ENCODE assay signal across 1 cellular context in the genomic region with DNA sequence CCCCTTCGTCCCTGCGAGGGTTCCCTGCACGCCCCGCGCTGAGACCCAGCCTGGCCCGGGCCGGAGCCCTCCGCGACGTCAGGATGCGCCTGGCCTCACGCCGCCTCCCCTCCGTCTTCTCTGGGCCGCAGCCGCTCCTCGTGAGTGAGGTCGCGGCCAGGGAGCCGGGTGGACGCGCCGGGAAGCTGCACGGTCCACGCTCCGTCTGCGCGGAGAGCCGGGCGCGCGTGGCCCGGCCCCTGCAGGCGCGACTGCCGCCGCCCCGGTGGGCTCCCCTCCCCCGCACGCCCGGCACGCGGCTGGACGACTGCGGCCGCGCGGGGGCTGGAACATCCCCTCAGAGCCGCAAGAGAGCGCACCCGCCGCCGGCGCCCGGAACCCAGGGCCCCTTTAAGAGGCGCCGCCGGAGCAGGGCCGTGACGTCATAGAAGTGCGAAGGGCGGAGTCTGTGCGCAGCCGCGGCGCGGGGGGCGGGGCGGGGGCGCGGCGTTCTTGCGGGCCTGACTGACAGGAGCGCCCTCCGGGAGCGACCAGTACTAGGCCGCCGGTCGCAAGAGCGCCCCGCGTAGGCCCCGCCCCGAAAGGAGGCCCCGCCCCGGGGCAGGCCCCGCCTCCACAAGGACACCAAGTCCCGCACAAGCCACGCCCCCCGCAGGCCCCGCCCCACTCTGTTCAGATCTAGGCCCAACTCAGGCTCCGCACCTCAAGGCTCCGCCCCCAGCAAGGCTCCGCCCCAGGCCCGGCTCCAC.
TF ChIP-seq lines count a peak whose summit lies in the region.

No MANE protein-coding gene starts in this region.

TF ChIP-seq in HepG2, 621 proteins besides CTCF, POLR2A, EP300 and RAD21 (continued from another document and continues in another):
- TF ChIP-seq ZNF83 (CRISPR knock-in tag; IDR thresholded peaks at IDR 0.05; ENCODE audit: borderline replicate concordance), result no peak
- peak; percentile 72 for TF ChIP-seq ZFX (CRISPR knock-in tag; IDR thresholded peaks at IDR 0.05; ENCODE audit: low read depth)
- TF ChIP-seq KAT8 (CRISPR knock-in tag; IDR thresholded peaks at IDR 0.05), result peak; percentile 57
- no peak for TF ChIP-seq FOSL1 (CRISPR knock-in tag; IDR thresholded peaks at IDR 0.05; ENCODE audit: borderline replicate concordance)
- TF ChIP-seq, protein P1, sequence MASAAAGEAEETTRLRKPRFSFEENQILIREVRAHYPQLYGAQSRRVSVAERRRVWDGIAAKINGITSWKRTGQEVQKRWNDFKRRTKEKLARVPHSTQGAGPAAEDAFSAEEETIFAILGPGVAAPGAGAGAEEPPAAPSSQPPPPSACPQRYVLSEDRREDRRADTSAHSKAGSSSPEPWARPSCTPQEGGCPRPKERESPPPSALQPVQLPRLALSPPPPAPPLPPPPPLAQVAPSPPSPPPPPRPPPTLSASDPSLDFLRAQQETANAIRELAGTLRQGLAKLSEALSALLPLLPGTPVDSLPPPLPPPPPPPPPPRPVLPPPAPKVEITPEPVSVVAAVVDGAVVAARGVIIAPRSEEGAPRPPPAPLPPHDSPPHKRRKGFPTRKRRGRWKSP (CRISPR knock-in tag; IDR thresholded peaks at IDR 0.05), result no peak
- TF ChIP-seq, protein P2, sequence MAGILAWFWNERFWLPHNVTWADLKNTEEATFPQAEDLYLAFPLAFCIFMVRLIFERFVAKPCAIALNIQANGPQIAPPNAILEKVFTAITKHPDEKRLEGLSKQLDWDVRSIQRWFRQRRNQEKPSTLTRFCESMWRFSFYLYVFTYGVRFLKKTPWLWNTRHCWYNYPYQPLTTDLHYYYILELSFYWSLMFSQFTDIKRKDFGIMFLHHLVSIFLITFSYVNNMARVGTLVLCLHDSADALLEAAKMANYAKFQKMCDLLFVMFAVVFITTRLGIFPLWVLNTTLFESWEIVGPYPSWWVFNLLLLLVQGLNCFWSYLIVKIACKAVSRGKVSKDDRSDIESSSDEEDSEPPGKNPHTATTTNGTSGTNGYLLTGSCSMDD (CRISPR knock-in tag; IDR thresholded peaks at IDR 0.05), result no peak
- TF ChIP-seq NBN (conservative IDR thresholded peaks at IDR 0.05), result no peak
- no peak for TF ChIP-seq NR2C2 (CRISPR knock-in tag; IDR thresholded peaks at IDR 0.05; ENCODE audit: borderline replicate concordance)
- TF ChIP-seq ZC3H4 (CRISPR knock-in tag; IDR thresholded peaks at IDR 0.05; ENCODE audit: borderline replicate concordance), result no peak
- TF ChIP-seq, protein P3, sequence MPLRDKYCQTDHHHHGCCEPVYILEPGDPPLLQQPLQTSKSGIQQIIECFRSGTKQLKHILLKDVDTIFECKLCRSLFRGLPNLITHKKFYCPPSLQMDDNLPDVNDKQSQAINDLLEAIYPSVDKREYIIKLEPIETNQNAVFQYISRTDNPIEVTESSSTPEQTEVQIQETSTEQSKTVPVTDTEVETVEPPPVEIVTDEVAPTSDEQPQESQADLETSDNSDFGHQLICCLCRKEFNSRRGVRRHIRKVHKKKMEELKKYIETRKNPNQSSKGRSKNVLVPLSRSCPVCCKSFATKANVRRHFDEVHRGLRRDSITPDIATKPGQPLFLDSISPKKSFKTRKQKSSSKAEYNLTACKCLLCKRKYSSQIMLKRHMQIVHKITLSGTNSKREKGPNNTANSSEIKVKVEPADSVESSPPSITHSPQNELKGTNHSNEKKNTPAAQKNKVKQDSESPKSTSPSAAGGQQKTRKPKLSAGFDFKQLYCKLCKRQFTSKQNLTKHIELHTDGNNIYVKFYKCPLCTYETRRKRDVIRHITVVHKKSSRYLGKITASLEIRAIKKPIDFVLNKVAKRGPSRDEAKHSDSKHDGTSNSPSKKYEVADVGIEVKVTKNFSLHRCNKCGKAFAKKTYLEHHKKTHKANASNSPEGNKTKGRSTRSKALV (CRISPR knock-in tag; IDR thresholded peaks at IDR 0.05), result peak; percentile 21; the same call in 1 of the 2 replicates
- no peak for TF ChIP-seq TBL1XR1 (IDR thresholded peaks at IDR 0.05; ENCODE audit: borderline replicate concordance, low read length, partially characterized antibody)
- no peak for TF ChIP-seq CEBPG (CRISPR knock-in tag; IDR thresholded peaks at IDR 0.05)
- peak; percentile 49 for TF ChIP-seq ASH2L (IDR thresholded peaks at IDR 0.05; ENCODE audit: insufficient read length, low read depth, low read length)
- TF ChIP-seq TP53 (CRISPR knock-in tag; conservative IDR thresholded peaks at IDR 0.05), result no peak
- TF ChIP-seq HNF4A (CRISPR knock-in tag; IDR thresholded peaks at IDR 0.05), result no peak
- no peak for TF ChIP-seq ZNF124 (CRISPR knock-in tag; IDR thresholded peaks at IDR 0.05)
- TF ChIP-seq ZNF660 (CRISPR knock-in tag; IDR thresholded peaks at IDR 0.05; ENCODE audit: borderline replicate concordance, low read depth), result no peak
- TF ChIP-seq THYN1 (CRISPR knock-in tag; IDR thresholded peaks at IDR 0.05; ENCODE audit: borderline replicate concordance, low read depth), result no peak
- no peak for TF ChIP-seq SOX6 (IDR thresholded peaks at IDR 0.05)
- no peak for TF ChIP-seq SOX6 (CRISPR knock-in tag; IDR thresholded peaks at IDR 0.05)
- no peak for TF ChIP-seq IKZF1 (IDR thresholded peaks at IDR 0.05)
- TF ChIP-seq, protein P4, sequence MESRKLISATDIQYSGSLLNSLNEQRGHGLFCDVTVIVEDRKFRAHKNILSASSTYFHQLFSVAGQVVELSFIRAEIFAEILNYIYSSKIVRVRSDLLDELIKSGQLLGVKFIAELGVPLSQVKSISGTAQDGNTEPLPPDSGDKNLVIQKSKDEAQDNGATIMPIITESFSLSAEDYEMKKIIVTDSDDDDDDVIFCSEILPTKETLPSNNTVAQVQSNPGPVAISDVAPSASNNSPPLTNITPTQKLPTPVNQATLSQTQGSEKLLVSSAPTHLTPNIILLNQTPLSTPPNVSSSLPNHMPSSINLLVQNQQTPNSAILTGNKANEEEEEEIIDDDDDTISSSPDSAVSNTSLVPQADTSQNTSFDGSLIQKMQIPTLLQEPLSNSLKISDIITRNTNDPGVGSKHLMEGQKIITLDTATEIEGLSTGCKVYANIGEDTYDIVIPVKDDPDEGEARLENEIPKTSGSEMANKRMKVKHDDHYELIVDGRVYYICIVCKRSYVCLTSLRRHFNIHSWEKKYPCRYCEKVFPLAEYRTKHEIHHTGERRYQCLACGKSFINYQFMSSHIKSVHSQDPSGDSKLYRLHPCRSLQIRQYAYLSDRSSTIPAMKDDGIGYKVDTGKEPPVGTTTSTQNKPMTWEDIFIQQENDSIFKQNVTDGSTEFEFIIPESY (CRISPR knock-in tag; IDR thresholded peaks at IDR 0.05), result no peak
- no peak for TF ChIP-seq FIP1L1 (IDR thresholded peaks at IDR 0.05; ENCODE audit: borderline replicate concordance, insufficient read depth, low read depth, low read length)
- TF ChIP-seq ZNF773 (CRISPR knock-in tag; IDR thresholded peaks at IDR 0.05; ENCODE audit: borderline replicate concordance), result no peak
- TF ChIP-seq, protein P5, sequence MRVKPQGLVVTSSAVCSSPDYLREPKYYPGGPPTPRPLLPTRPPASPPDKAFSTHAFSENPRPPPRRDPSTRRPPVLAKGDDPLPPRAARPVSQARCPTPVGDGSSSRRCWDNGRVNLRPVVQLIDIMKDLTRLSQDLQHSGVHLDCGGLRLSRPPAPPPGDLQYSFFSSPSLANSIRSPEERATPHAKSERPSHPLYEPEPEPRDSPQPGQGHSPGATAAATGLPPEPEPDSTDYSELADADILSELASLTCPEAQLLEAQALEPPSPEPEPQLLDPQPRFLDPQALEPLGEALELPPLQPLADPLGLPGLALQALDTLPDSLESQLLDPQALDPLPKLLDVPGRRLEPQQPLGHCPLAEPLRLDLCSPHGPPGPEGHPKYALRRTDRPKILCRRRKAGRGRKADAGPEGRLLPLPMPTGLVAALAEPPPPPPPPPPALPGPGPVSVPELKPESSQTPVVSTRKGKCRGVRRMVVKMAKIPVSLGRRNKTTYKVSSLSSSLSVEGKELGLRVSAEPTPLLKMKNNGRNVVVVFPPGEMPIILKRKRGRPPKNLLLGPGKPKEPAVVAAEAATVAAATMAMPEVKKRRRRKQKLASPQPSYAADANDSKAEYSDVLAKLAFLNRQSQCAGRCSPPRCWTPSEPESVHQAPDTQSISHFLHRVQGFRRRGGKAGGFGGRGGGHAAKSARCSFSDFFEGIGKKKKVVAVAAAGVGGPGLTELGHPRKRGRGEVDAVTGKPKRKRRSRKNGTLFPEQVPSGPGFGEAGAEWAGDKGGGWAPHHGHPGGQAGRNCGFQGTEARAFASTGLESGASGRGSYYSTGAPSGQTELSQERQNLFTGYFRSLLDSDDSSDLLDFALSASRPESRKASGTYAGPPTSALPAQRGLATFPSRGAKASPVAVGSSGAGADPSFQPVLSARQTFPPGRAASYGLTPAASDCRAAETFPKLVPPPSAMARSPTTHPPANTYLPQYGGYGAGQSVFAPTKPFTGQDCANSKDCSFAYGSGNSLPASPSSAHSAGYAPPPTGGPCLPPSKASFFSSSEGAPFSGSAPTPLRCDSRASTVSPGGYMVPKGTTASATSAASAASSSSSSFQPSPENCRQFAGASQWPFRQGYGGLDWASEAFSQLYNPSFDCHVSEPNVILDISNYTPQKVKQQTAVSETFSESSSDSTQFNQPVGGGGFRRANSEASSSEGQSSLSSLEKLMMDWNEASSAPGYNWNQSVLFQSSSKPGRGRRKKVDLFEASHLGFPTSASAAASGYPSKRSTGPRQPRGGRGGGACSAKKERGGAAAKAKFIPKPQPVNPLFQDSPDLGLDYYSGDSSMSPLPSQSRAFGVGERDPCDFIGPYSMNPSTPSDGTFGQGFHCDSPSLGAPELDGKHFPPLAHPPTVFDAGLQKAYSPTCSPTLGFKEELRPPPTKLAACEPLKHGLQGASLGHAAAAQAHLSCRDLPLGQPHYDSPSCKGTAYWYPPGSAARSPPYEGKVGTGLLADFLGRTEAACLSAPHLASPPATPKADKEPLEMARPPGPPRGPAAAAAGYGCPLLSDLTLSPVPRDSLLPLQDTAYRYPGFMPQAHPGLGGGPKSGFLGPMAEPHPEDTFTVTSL (CRISPR knock-in tag; IDR thresholded peaks at IDR 0.05; ENCODE audit: borderline replicate concordance), result no peak
- TF ChIP-seq, protein P6, sequence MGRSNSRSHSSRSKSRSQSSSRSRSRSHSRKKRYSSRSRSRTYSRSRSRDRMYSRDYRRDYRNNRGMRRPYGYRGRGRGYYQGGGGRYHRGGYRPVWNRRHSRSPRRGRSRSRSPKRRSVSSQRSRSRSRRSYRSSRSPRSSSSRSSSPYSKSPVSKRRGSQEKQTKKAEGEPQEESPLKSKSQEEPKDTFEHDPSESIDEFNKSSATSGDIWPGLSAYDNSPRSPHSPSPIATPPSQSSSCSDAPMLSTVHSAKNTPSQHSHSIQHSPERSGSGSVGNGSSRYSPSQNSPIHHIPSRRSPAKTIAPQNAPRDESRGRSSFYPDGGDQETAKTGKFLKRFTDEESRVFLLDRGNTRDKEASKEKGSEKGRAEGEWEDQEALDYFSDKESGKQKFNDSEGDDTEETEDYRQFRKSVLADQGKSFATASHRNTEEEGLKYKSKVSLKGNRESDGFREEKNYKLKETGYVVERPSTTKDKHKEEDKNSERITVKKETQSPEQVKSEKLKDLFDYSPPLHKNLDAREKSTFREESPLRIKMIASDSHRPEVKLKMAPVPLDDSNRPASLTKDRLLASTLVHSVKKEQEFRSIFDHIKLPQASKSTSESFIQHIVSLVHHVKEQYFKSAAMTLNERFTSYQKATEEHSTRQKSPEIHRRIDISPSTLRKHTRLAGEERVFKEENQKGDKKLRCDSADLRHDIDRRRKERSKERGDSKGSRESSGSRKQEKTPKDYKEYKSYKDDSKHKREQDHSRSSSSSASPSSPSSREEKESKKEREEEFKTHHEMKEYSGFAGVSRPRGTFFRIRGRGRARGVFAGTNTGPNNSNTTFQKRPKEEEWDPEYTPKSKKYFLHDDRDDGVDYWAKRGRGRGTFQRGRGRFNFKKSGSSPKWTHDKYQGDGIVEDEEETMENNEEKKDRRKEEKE (IDR thresholded peaks at IDR 0.05), result no peak
- no peak for TF ChIP-seq ZIK1 (CRISPR knock-in tag; IDR thresholded peaks at IDR 0.05; ENCODE audit: borderline replicate concordance, low read depth)
- TF ChIP-seq AHR (CRISPR knock-in tag; IDR thresholded peaks at IDR 0.05), result no peak
- TF ChIP-seq HNRNPK (IDR thresholded peaks at IDR 0.05; ENCODE audit: low read depth, low read length, poor library complexity, severe bottlenecking), result no peak
- no peak for TF ChIP-seq FLYWCH1 (CRISPR knock-in tag; IDR thresholded peaks at IDR 0.05)
- no peak for TF ChIP-seq SYNCRIP (IDR thresholded peaks at IDR 0.05; ENCODE audit: insufficient read depth, low read depth, low read length)
- TF ChIP-seq MED1 (CRISPR knock-in tag; IDR thresholded peaks at IDR 0.05), result 0 out of 2 replicates have a peak, but pooled peaks have one; percentile 14
- no peak for TF ChIP-seq SRSF9 (IDR thresholded peaks at IDR 0.05; ENCODE audit: borderline replicate concordance, insufficient read depth, low read depth, low read length, poor library complexity, severe bottlenecking)
- TF ChIP-seq RARA (CRISPR knock-in tag; IDR thresholded peaks at IDR 0.05), result no peak
- TF ChIP-seq, protein P7, sequence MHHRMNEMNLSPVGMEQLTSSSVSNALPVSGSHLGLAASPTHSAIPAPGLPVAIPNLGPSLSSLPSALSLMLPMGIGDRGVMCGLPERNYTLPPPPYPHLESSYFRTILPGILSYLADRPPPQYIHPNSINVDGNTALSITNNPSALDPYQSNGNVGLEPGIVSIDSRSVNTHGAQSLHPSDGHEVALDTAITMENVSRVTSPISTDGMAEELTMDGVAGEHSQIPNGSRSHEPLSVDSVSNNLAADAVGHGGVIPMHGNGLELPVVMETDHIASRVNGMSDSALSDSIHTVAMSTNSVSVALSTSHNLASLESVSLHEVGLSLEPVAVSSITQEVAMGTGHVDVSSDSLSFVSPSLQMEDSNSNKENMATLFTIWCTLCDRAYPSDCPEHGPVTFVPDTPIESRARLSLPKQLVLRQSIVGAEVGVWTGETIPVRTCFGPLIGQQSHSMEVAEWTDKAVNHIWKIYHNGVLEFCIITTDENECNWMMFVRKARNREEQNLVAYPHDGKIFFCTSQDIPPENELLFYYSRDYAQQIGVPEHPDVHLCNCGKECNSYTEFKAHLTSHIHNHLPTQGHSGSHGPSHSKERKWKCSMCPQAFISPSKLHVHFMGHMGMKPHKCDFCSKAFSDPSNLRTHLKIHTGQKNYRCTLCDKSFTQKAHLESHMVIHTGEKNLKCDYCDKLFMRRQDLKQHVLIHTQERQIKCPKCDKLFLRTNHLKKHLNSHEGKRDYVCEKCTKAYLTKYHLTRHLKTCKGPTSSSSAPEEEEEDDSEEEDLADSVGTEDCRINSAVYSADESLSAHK (CRISPR knock-in tag; IDR thresholded peaks at IDR 0.05; ENCODE audit: borderline replicate concordance), result no peak
- TF ChIP-seq, protein P8, sequence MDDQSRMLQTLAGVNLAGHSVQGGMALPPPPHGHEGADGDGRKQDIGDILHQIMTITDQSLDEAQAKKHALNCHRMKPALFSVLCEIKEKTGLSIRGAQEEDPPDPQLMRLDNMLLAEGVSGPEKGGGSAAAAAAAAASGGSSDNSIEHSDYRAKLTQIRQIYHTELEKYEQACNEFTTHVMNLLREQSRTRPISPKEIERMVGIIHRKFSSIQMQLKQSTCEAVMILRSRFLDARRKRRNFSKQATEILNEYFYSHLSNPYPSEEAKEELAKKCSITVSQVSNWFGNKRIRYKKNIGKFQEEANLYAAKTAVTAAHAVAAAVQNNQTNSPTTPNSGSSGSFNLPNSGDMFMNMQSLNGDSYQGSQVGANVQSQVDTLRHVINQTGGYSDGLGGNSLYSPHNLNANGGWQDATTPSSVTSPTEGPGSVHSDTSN (CRISPR knock-in tag; IDR thresholded peaks at IDR 0.05; ENCODE audit: borderline replicate concordance), result no peak
- TF ChIP-seq, protein P9, sequence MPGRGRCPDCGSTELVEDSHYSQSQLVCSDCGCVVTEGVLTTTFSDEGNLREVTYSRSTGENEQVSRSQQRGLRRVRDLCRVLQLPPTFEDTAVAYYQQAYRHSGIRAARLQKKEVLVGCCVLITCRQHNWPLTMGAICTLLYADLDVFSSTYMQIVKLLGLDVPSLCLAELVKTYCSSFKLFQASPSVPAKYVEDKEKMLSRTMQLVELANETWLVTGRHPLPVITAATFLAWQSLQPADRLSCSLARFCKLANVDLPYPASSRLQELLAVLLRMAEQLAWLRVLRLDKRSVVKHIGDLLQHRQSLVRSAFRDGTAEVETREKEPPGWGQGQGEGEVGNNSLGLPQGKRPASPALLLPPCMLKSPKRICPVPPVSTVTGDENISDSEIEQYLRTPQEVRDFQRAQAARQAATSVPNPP (CRISPR knock-in tag; IDR thresholded peaks at IDR 0.05), result peak; percentile 83
- TF ChIP-seq PHB2 (IDR thresholded peaks at IDR 0.05; ENCODE audit: partially characterized antibody), result no peak
